ENCODE assay signal across 8 cellular contexts in the genomic region with DNA sequence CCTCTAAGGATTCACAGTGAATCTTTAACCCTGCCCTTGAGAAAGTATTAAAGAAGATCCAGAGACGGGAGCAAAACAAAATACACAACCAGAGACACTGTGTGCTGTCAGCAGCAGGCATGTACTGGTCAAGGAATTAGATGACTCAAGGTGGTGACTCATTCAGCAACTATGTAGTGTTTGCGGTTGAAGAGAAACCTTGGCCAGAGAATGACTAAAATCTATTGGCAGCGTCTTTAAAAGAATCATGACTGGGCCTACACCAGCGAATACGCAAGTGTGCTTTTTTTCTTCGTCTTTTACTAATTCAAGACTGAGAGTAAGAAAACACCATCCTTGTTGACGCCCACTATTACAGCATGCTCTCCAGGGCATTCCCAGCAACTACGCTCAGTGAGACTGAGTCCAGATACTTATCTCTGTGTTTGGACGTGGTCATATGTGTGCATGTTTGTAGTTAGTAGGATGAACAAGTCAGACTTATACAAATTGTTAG.
DNase-seq lines count a peak whose midpoint lies in the region; ATAC-seq and TF ChIP-seq lines count a peak whose summit lies in the region.

No MANE protein-coding gene starts in this region.

- TF ChIP-seq POLR2A in esophagus muscularis mucosa (IDR thresholded peaks at IDR 0.05; ENCODE audit: low read depth) = no peak

- H3K27me3 ChIP-seq in esophagus muscularis mucosa = no peaks in the 10 kb centered on the region

- H3K4me1 Mint-ChIP-seq in natural killer cell treated with Interleukin-12 subunit alpha and Interleukin-12 subunit beta and Interleukin-15 and Interleukin-18, amount 100 ng/mL, for 72 hours (ENCODE audit: low read depth in 2 of 2) = peaks cover 11 to 21% of the 10 kb centered on the region in 2 donors

- intact Hi-C loops in esophagus muscularis mucosa (cut with DNase I) = loop anchor here (2.0 to 10.0 kb wide), 2 partner anchors 72 to 144 kb away; a partner anchor contains a TSS

- no peaks in the 10 kb centered on the region for H3K9me3 Mint-ChIP-seq in natural killer cell treated with Interleukin-12 subunit alpha and Interleukin-12 subunit beta and Interleukin-15 and Interleukin-18, amount 100 ng/mL, for 72 hours

- no peaks in the 10 kb centered on the region for H3K9me3 ChIP-seq in esophagus muscularis mucosa

- peak; percentile 100 for ATAC-seq in GM21360 (IDR thresholded peaks at IDR 0.05; ENCODE audit: unreplicated experiment)
- ATAC-seq in HG03457 (IDR thresholded peaks at IDR 0.05; ENCODE audit: unreplicated experiment) = peak; percentile 99
- ATAC-seq in SK-N-SH treated with all-trans-retinoic acid at 6 μM for 48 hours = peak; percentile 98
- peak; percentile 93 to 94 for ATAC-seq in natural killer cell treated with Interleukin-12 subunit alpha and Interleukin-12 subunit beta and Interleukin-15 and Interleukin-18, amount 100 ng/mL, for 72 hours

- peak overlapping the region; percentile 79 to 84 (median 80) for H3K27ac ChIP-seq in esophagus muscularis mucosa (replicated peaks in 1 of 4)

- H3K4me3 Mint-ChIP-seq in natural killer cell treated with Interleukin-12 subunit alpha and Interleukin-12 subunit beta and Interleukin-15 and Interleukin-18, amount 100 ng/mL, for 72 hours = peak overlapping the region; percentile 51

- H3K4me1 ChIP-seq in esophagus muscularis mucosa = peaks cover 6 to 21% (median 19%) of the 10 kb centered on the region in 4 donors

- no peak for TF ChIP-seq CTCF in esophagus muscularis mucosa (IDR thresholded peaks at IDR 0.05)

- H3K27ac Mint-ChIP-seq in natural killer cell treated with Interleukin-12 subunit alpha and Interleukin-12 subunit beta and Interleukin-15 and Interleukin-18, amount 100 ng/mL, for 72 hours = peak overlapping the region; percentile 18 to 31

- TF ChIP-seq EP300 in esophagus muscularis mucosa (IDR thresholded peaks at IDR 0.05) = peak; percentile 54

- H3K36me3 ChIP-seq in esophagus muscularis mucosa = no peaks in the 10 kb centered on the region

- H3K36me3 Mint-ChIP-seq in natural killer cell treated with Interleukin-12 subunit alpha and Interleukin-12 subunit beta and Interleukin-15 and Interleukin-18, amount 100 ng/mL, for 72 hours = no peaks in the 10 kb centered on the region

- DNase-seq in ELF-1 (ENCODE audit: low read depth, low spot score) (peak; percentile 86), esophagus muscularis mucosa (ENCODE audit: extremely low spot score) (no peak), NCI-H748 treated with DMSO at 0.1 percent for 48 hours (lab: John Stamatoyannopoulos, UW) (no peak), T-helper 9 cell (no peak)
- peak; percentile 66 for DNase-seq in natural killer cell treated with Interleukin-12 subunit alpha and Interleukin-12 subunit beta and Interleukin-15 and Interleukin-18, amount 100 ng/mL, for 72 hours (ENCODE audit: low spot score)

- peaks cover 8 to 9% of the 10 kb centered on the region in 2 donors for H3K27me3 Mint-ChIP-seq in natural killer cell treated with Interleukin-12 subunit alpha and Interleukin-12 subunit beta and Interleukin-15 and Interleukin-18, amount 100 ng/mL, for 72 hours

- WGBS in esophagus muscularis mucosa = 7% methylated on average over 9 of the region's 9 CpGs

- H3K4me3 ChIP-seq in esophagus muscularis mucosa = no peak overlapping the region

TF ChIP-seq in SK-N-SH treated with all-trans-retinoic acid at 6 μM for 48 hours, 23 proteins besides CTCF, POLR2A, EP300 and RAD21 (continues in another document):
- TF ChIP-seq, protein P1, sequence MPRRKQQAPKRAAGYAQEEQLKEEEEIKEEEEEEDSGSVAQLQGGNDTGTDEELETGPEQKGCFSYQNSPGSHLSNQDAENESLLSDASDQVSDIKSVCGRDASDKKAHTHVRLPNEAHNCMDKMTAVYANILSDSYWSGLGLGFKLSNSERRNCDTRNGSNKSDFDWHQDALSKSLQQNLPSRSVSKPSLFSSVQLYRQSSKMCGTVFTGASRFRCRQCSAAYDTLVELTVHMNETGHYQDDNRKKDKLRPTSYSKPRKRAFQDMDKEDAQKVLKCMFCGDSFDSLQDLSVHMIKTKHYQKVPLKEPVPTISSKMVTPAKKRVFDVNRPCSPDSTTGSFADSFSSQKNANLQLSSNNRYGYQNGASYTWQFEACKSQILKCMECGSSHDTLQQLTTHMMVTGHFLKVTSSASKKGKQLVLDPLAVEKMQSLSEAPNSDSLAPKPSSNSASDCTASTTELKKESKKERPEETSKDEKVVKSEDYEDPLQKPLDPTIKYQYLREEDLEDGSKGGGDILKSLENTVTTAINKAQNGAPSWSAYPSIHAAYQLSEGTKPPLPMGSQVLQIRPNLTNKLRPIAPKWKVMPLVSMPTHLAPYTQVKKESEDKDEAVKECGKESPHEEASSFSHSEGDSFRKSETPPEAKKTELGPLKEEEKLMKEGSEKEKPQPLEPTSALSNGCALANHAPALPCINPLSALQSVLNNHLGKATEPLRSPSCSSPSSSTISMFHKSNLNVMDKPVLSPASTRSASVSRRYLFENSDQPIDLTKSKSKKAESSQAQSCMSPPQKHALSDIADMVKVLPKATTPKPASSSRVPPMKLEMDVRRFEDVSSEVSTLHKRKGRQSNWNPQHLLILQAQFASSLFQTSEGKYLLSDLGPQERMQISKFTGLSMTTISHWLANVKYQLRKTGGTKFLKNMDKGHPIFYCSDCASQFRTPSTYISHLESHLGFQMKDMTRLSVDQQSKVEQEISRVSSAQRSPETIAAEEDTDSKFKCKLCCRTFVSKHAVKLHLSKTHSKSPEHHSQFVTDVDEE (CRISPR knock-in tag; IDR thresholded peaks at IDR 0.05) = no peak
- TF ChIP-seq ARNTL (CRISPR knock-in tag; IDR thresholded peaks at IDR 0.05; ENCODE audit: borderline replicate concordance, low read depth) (no peak), PPARA (CRISPR knock-in tag; IDR thresholded peaks at IDR 0.05; ENCODE audit: borderline replicate concordance) (no peak), ISL1 (CRISPR knock-in tag; IDR thresholded peaks at IDR 0.05) (peak; percentile 77), ZNF565 (CRISPR knock-in tag; conservative IDR thresholded peaks at IDR 0.05; ENCODE audit: low read depth) (no peak), CSDC2 (CRISPR knock-in tag; IDR thresholded peaks at IDR 0.05) (peak; percentile 48; the same call in 1 of the 2 replicates), TOX (CRISPR knock-in tag; IDR thresholded peaks at IDR 0.05; ENCODE audit: borderline replicate concordance) (peak; percentile 93; the same call in 1 of the 2 replicates), BACH2 (CRISPR knock-in tag; IDR thresholded peaks at IDR 0.05; ENCODE audit: borderline replicate concordance) (no peak), TCF4 (CRISPR knock-in tag; IDR thresholded peaks at IDR 0.05; ENCODE audit: borderline replicate concordance) (no peak), OSR1 (CRISPR knock-in tag; IDR thresholded peaks at IDR 0.05) (no peak), ZNF8 (CRISPR knock-in tag; IDR thresholded peaks at IDR 0.05) (no peak), SNAI2 (CRISPR knock-in tag; IDR thresholded peaks at IDR 0.05) (no peak)
- TF ChIP-seq, protein P2, sequence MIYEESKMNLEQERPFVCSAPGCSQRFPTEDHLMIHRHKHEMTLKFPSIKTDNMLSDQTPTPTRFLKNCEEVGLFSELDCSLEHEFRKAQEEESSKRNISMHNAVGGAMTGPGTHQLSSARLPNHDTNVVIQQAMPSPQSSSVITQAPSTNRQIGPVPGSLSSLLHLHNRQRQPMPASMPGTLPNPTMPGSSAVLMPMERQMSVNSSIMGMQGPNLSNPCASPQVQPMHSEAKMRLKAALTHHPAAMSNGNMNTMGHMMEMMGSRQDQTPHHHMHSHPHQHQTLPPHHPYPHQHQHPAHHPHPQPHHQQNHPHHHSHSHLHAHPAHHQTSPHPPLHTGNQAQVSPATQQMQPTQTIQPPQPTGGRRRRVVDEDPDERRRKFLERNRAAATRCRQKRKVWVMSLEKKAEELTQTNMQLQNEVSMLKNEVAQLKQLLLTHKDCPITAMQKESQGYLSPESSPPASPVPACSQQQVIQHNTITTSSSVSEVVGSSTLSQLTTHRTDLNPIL (CRISPR knock-in tag; IDR thresholded peaks at IDR 0.05; ENCODE audit: low read depth) = peak; percentile 92
- TF ChIP-seq, protein P3, sequence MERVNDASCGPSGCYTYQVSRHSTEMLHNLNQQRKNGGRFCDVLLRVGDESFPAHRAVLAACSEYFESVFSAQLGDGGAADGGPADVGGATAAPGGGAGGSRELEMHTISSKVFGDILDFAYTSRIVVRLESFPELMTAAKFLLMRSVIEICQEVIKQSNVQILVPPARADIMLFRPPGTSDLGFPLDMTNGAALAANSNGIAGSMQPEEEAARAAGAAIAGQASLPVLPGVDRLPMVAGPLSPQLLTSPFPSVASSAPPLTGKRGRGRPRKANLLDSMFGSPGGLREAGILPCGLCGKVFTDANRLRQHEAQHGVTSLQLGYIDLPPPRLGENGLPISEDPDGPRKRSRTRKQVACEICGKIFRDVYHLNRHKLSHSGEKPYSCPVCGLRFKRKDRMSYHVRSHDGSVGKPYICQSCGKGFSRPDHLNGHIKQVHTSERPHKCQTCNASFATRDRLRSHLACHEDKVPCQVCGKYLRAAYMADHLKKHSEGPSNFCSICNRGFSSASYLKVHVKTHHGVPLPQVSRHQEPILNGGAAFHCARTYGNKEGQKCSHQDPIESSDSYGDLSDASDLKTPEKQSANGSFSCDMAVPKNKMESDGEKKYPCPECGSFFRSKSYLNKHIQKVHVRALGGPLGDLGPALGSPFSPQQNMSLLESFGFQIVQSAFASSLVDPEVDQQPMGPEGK (CRISPR knock-in tag; IDR thresholded peaks at IDR 0.05; ENCODE audit: borderline replicate concordance) = peak; percentile 75
- TF ChIP-seq, protein P4, sequence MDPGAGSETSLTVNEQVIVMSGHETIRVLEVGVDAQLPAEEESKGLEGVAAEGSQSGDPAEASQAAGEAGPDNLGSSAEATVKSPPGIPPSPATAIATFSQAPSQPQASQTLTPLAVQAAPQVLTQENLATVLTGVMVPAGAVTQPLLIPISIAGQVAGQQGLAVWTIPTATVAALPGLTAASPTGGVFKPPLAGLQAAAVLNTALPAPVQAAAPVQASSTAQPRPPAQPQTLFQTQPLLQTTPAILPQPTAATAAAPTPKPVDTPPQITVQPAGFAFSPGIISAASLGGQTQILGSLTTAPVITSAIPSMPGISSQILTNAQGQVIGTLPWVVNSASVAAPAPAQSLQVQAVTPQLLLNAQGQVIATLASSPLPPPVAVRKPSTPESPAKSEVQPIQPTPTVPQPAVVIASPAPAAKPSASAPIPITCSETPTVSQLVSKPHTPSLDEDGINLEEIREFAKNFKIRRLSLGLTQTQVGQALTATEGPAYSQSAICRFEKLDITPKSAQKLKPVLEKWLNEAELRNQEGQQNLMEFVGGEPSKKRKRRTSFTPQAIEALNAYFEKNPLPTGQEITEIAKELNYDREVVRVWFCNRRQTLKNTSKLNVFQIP (CRISPR knock-in tag; IDR thresholded peaks at IDR 0.05; ENCODE audit: borderline replicate concordance, low read depth) = no peak

Comparison
In these comparisons a context has a peak if more than half of its experiments do, and no peak if none do; other contexts are left out.
1. DNase-seq: peak in ELF-1 (single experiment) and natural killer cell treated with Interleukin-12 subunit alpha and Interleukin-12 subunit beta and Interleukin-15 and Interleukin-18, amount 100 ng/mL, for 72 hours (single experiment); none in esophagus muscularis mucosa (single experiment), NCI-H748 treated with DMSO at 0.1 percent for 48 hours (single experiment) and T-helper 9 cell (single experiment).
2. Peak in every context shown above with its lines, with median percentiles within 50 percentile points of each other: ATAC-seq.